Comparison of ENCODE assay signal across 8 cellular contexts in genomic region chr12:95072900-95073697, GRCh38. TPM values are rescaled to one million over a fixed set of nuclear protein-coding genes. Genes with fewer than 3 reads are reported as not detected.
DNase-seq lines count a peak whose midpoint lies in the region; ATAC-seq and TF ChIP-seq lines count a peak whose summit lies in the region.

Gene NR2C1, minus strand, starts transcription at chr12:95073618. Its CDS starts 6,234 bp downstream, at chr12:95067384.

- TF ChIP-seq CTCF in dorsolateral prefrontal cortex (IDR thresholded peaks at IDR 0.05 in 54 of 56, conservative IDR thresholded peaks at IDR 0.05 in 2 of 56; ENCODE audit: low read depth in 1 of 56, partially characterized antibody in 56 of 56) (no peak), right lobe of liver (IDR thresholded peaks at IDR 0.05) (peak in 1 of 4 donors; percentile 64)

- H3K27me3 ChIP-seq in dorsolateral prefrontal cortex (no peaks in the 10 kb centered on the region), right lobe of liver (no peaks in the 10 kb centered on the region)

- H3K4me1 ChIP-seq in right lobe of liver: no peaks in the 10 kb centered on the region

- ATAC-seq in GM19395 (IDR thresholded peaks at IDR 0.05; ENCODE audit: unreplicated experiment) (peak; percentile 93), HG03565 (IDR thresholded peaks at IDR 0.05; ENCODE audit: unreplicated experiment) (peak; percentile 87), right lobe of liver (peak; percentile 96 to 99 (median 97))

- H3K4me3 ChIP-seq in dorsolateral prefrontal cortex: peak within 1 kb of the TSS; percentile 65 to 99 (median 94)
- H3K4me3 ChIP-seq in right lobe of liver: peak within 1 kb of the TSS; percentile 84 to 99 (median 95)

- H3K27ac Mint-ChIP-seq in activated CD4-positive, alpha-beta memory T cell treated with anti-CD3 and anti-CD28 coated beads for 36 hours: peak within 1 kb of the TSS; percentile 89

- H3K36me3 ChIP-seq in right lobe of liver: no peaks in the 10 kb centered on the region

- intact Hi-C loops in activated CD4-positive, alpha-beta memory T cell treated with anti-CD3 and anti-CD28 coated beads for 36 hours (cut with micrococcal nuclease): loop anchor here (1.0 to 5.0 kb wide), 6 partner anchors 30 to 962 kb away; partner anchors contain the start of genes FGD6, LTA4H, METAP2 and NDUFA12
- intact Hi-C loops in dorsolateral prefrontal cortex (cut with DNase I): loop anchor here (1.0 to 5.0 kb wide), 6 partner anchors 71 to 613 kb away; partner anchors contain the start of genes FGD6 (in 2 of the 2), METAP2 (in 2 of the 2), VEZT (in 2 of the 2) and NDUFA12 (in 1 of the 2)
- intact Hi-C loops in right lobe of liver (cut with DNase I): no loop called here

- peak within 1 kb of the TSS; percentile 51 to 98 (median 90) for H3K27ac ChIP-seq in dorsolateral prefrontal cortex
- H3K27ac ChIP-seq in right lobe of liver: peak within 1 kb of the TSS; percentile 91 to 93 (median 92)

- under 1% methylated on average over 21 of the region's 99 CpGs for WGBS in right lobe of liver (ENCODE audit: insufficient coverage, low coverage, low lambda C conversion rate, missing lambda C conversion rate)

- peaks cover 20% of the 10 kb centered on the region for H3K4me1 Mint-ChIP-seq in activated CD4-positive, alpha-beta memory T cell treated with anti-CD3 and anti-CD28 coated beads for 36 hours (ENCODE audit: low read depth)

- peaks cover 12% of the 10 kb centered on the region for H3K36me3 Mint-ChIP-seq in activated CD4-positive, alpha-beta memory T cell treated with anti-CD3 and anti-CD28 coated beads for 36 hours

- DNase-seq in C1 segment of cervical spinal cord (lab: John Stamatoyannopoulos, UW) (peak; percentile 30 to 92 (median 86)), NCI-H82 treated with DMSO at 0.1 percent for 48 hours (lab: John Stamatoyannopoulos, UW; ENCODE audit: unreplicated experiment) (peak; percentile 83), dorsolateral prefrontal cortex (peak; percentile 80 to 94 (median 92)), right lobe of liver (peak; percentile 94 to 96 (median 95))
- DNase-seq in activated CD4-positive, alpha-beta memory T cell treated with anti-CD3 and anti-CD28 coated beads for 36 hours: peak; percentile 96
- peak; percentile 85 to 94 for DNase-seq in stimulated activated CD4-positive, alpha-beta T cell treated with anti-CD3 and anti-CD28 coated beads, Interleukin-4, amount 100 ng/mL, for 4 hours

- peak within 1 kb of the TSS; percentile 89 for H3K4me3 Mint-ChIP-seq in activated CD4-positive, alpha-beta memory T cell treated with anti-CD3 and anti-CD28 coated beads for 36 hours

- peak; percentile 46 for TF ChIP-seq POLR2A in right lobe of liver (IDR thresholded peaks at IDR 0.05)

- H3K9me3 ChIP-seq in right lobe of liver: no peaks in the 10 kb centered on the region

- no peaks in the 10 kb centered on the region for H3K27me3 Mint-ChIP-seq in activated CD4-positive, alpha-beta memory T cell treated with anti-CD3 and anti-CD28 coated beads for 36 hours

- no peaks in the 10 kb centered on the region for H3K9me3 Mint-ChIP-seq in activated CD4-positive, alpha-beta memory T cell treated with anti-CD3 and anti-CD28 coated beads for 36 hours

- CTCF ChIA-PET in activated CD4-positive, alpha-beta memory T cell treated with anti-CD3 and anti-CD28 coated beads for 36 hours (lab: Charles Lee): interaction anchor here (0.6 to 3.1 kb wide), 18 partner anchors 9 to 939 kb away, joined by 3 to 18 read pairs (median 4); partner anchors contain the start of genes FGD6, NDUFA12 and VEZT

- POLR2A ChIA-PET in activated CD4-positive, alpha-beta memory T cell treated with anti-CD3 and anti-CD28 coated beads for 36 hours (lab: Charles Lee): interaction anchor here (0.5 to 2.2 kb wide), 11 partner anchors 16 to 869 kb away, joined by 3 to 14 read pairs (median 3); partner anchors contain the start of genes FGD6, METAP2, NDUFA12 and VEZT

RNA-seq across cellular contexts. Expression of gene NR2C1, which starts in this region (rescaled TPM):
- 10 to 100 TPM; 25.5 to 27.1 TPM for total RNA-seq in activated CD4-positive, alpha-beta memory T cell treated with anti-CD3 and anti-CD28 coated beads for 36 hours
- total RNA-seq in dorsolateral prefrontal cortex (100 to 1,000 TPM in 1 of 120 experiments, 10 to 100 TPM in 119; 38.6 to 107 (median 57.8) TPM), right lobe of liver (10 to 100 TPM; 19.0 to 40.2 (median 21.1) TPM)

Comparison
In these comparisons a context has a peak if more than half of its experiments do, and no peak if none do; other contexts are left out.
1. Peak in every context shown above with its lines: DNase-seq, ATAC-seq, H3K4me3 ChIP-seq and H3K27ac ChIP-seq.
2. intact Hi-C loops: an anchor here in activated CD4-positive, alpha-beta memory T cell treated with anti-CD3 and anti-CD28 coated beads for 36 hours (1.0 to 5.0 kb wide) and dorsolateral prefrontal cortex (1.0 to 5.0 kb wide); none called in right lobe of liver.